Comparison of ENCODE assay signal across 22 cellular contexts in the genomic region with DNA sequence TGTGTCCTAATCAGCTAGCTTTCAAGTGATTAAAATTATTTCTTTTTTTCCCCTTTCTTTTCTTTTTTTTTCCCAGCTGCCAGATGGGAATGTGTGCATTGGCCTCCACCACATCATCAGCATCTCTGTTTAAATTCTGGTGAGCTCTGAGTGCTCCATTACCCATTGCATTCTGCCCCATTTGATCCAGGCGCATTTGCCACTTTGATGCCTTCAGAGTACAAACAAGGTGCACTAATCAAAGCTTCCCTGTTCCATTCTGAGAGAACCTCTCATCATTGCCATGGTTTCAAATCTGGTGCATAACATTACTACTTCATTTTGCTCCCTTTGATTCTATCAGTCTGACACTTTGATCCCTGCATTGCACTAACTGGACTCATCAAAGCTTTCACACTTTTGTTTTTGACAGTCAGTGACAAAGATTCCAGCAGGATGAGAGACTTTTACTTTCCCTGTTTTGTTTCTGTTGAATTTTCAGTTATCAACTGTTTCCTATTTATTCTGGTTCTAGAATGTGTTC.
"Had no signal": no experiment of that assay in that cellular context is flagged by ENCODE, and none has a peak within 500 bp of the region (broad histone marks: within the 10 kb centered on the region; RNA-seq: fewer than 3 reads in every experiment).

No MANE protein-coding gene starts in this region.

- H3K4me3 Mint-ChIP-seq: immature natural killer cell; memory B cell; naive B cell; natural killer cell treated with Interleukin-12 subunit alpha and Interleukin-12 subunit beta and Interleukin-15 and Interleukin-18, amount 100 ng/mL, for 72 hours; stimulated activated effector memory CD8-positive, alpha-beta T cell treated with anti-CD3 and anti-CD28 coated beads, Interleukin-12 subunit alpha, Interleukin-12 subunit beta, amount 100 ng/mL, for 72 hours had no signal

- H3K4me1 ChIP-seq: stomach, thyroid gland, vagina had no signal

- H3K9me3 ChIP-seq: ovary, thyroid gland, vagina had no signal

- ATAC-seq: left lobe of liver; natural killer cell treated with Interleukin-12 subunit alpha and Interleukin-12 subunit beta and Interleukin-15 and Interleukin-18, amount 100 ng/mL, for 72 hours; sciatic nerve; stimulated activated effector memory CD8-positive, alpha-beta T cell treated with anti-CD3 and anti-CD28 coated beads, Interleukin-12 subunit alpha, Interleukin-12 subunit beta, amount 100 ng/mL, for 72 hours had no signal

- H3K4me3 ChIP-seq: dorsolateral prefrontal cortex, lung, ovary, smooth muscle cell, stomach, thyroid gland, vagina had no signal

- H3K4me2 ChIP-seq: smooth muscle cell had no signal

- H3K27ac Mint-ChIP-seq: immature natural killer cell; memory B cell; naive B cell; natural killer cell treated with Interleukin-12 subunit alpha and Interleukin-12 subunit beta and Interleukin-15 and Interleukin-18, amount 100 ng/mL, for 72 hours; stimulated activated effector memory CD8-positive, alpha-beta T cell treated with anti-CD3 and anti-CD28 coated beads, Interleukin-12 subunit alpha, Interleukin-12 subunit beta, amount 100 ng/mL, for 72 hours had no signal

- H3K36me3 Mint-ChIP-seq: memory B cell; naive B cell; stimulated activated effector memory CD8-positive, alpha-beta T cell treated with anti-CD3 and anti-CD28 coated beads, Interleukin-12 subunit alpha, Interleukin-12 subunit beta, amount 100 ng/mL, for 72 hours had no signal

- H3K36me3 ChIP-seq: ovary, stomach, thyroid gland, vagina had no signal

- H3K27me3 Mint-ChIP-seq: memory B cell; naive B cell; natural killer cell treated with Interleukin-12 subunit alpha and Interleukin-12 subunit beta and Interleukin-15 and Interleukin-18, amount 100 ng/mL, for 72 hours had no signal

- H3K27ac ChIP-seq: dorsolateral prefrontal cortex, ovary, stomach, thyroid gland, vagina had no signal

- H3K4me1 Mint-ChIP-seq: immature natural killer cell; memory B cell; naive B cell; stimulated activated effector memory CD8-positive, alpha-beta T cell treated with anti-CD3 and anti-CD28 coated beads, Interleukin-12 subunit alpha, Interleukin-12 subunit beta, amount 100 ng/mL, for 72 hours had no signal

- H3K27me3 ChIP-seq: dorsolateral prefrontal cortex, ovary, stomach, thyroid gland, vagina had no signal

- DNase-seq: dorsolateral prefrontal cortex; effector CD4-positive, alpha-beta T cell; hypothalamus; immature natural killer cell; naive B cell; nucleus accumbens; ovary; stimulated activated CD4-positive, alpha-beta T cell treated with anti-CD3 and anti-CD28 coated beads, Interleukin-12 subunit alpha, Interleukin-12 subunit beta, amount 100 ng/mL, for 4 hours; stimulated activated CD4-positive, alpha-beta T cell treated with anti-CD3 and anti-CD28 coated beads, Interleukin-2, amount 100 ng/mL, for 24 hours; stimulated activated CD4-positive, alpha-beta T cell treated with anti-CD3 and anti-CD28 coated beads, Interleukin-4, amount 100 ng/mL, for 24 hours; stimulated activated naive CD4-positive, alpha-beta T cell treated with Interleukin-2 at 50 U/mL for 16 hours; stomach; thyroid gland; trophoblast cell had no signal
